In genomic region chr1:94096797-94097549, GRCh38 we compare ENCODE assay signal across 10 cellular contexts. TPM values are rescaled to one million over a fixed set of nuclear protein-coding genes. Genes with fewer than 3 reads are reported as not detected.
DNase-seq lines count a peak whose midpoint lies in the region; ATAC-seq and TF ChIP-seq lines count a peak whose summit lies in the region.
"Had no signal": no experiment of that assay in that cellular context is flagged by ENCODE, and none has a peak within 500 bp of the region (broad histone marks: within the 10 kb centered on the region; RNA-seq: fewer than 3 reads in every experiment).

No MANE protein-coding gene starts in this region.

- 86 to 91% (median 88%) methylated on average over 10 of the region's 10 CpGs for WGBS in adrenal gland, 4 donors

- TF ChIP-seq POLR2A in adrenal gland (IDR thresholded peaks at IDR 0.05) = no peak

- DNase-seq in fibroblast of villous mesenchyme (ENCODE audit: low read depth) = peak; percentile 84
- no peak for DNase-seq in upper lobe of right lung
- no peak for DNase-seq in adrenal gland
- DNase-seq in stimulated activated CD4-positive, alpha-beta T cell treated with anti-CD3 and anti-CD28 coated beads, Interleukin-12 subunit alpha, Interleukin-12 subunit beta, amount 100 ng/mL, for 4 hours = no peak
- DNase-seq: GOT3, midbrain, NCI-H187 had no signal

- peak overlapping the region; percentile 44 for H3K27ac ChIP-seq in angular gyrus (ENCODE audit: low read depth, low read length)
- peak overlapping the region; percentile 99 for H3K27ac ChIP-seq in parathyroid adenoma
- H3K27ac ChIP-seq in upper lobe of right lung = peak overlapping the region; percentile 81
- H3K27ac ChIP-seq in adrenal gland = peak overlapping the region in 2 of 5 donors; percentile 79 to 84

- no peaks in the 10 kb centered on the region for H3K9me3 ChIP-seq in parathyroid adenoma (ENCODE audit: control insufficient read depth, low read length)
- H3K9me3 ChIP-seq in upper lobe of right lung = no peaks in the 10 kb centered on the region
- H3K9me3 ChIP-seq in adrenal gland (replicated peaks in 1 of 3) = no peaks in the 10 kb centered on the region

- ATAC-seq in upper lobe of right lung = no peak
- no peak for ATAC-seq in HG02763 (IDR thresholded peaks at IDR 0.05; ENCODE audit: unreplicated experiment)

- H3K79me2 ChIP-seq in parathyroid adenoma = no peaks in the 10 kb centered on the region

- no peak overlapping the region for H3K9ac ChIP-seq in parathyroid adenoma

- peaks cover 78% of the 10 kb centered on the region for H3K4me1 ChIP-seq in parathyroid adenoma
- H3K4me1 ChIP-seq in upper lobe of right lung = peaks cover 42% of the 10 kb centered on the region
- H3K4me1 ChIP-seq in adrenal gland (replicated peaks in 1 of 2) = peaks cover 27 to 49% of the 10 kb centered on the region in 2 donors

- H3K36me3 ChIP-seq in parathyroid adenoma (ENCODE audit: control insufficient read depth, insufficient read depth, low read length) = no peaks in the 10 kb centered on the region
- no peaks in the 10 kb centered on the region for H3K36me3 ChIP-seq in upper lobe of right lung
- H3K36me3 ChIP-seq in adrenal gland (replicated peaks in 1 of 2) = no peaks in the 10 kb centered on the region

- H3K4me2 ChIP-seq in parathyroid adenoma (ENCODE audit: low read length) = no peak overlapping the region

- H2AFZ ChIP-seq in parathyroid adenoma = peak overlapping the region; percentile 3

- H3K27me3 ChIP-seq in parathyroid adenoma (ENCODE audit: control insufficient read depth, insufficient read depth, low read length) (no peaks in the 10 kb centered on the region), upper lobe of right lung (no peaks in the 10 kb centered on the region), adrenal gland (no peaks in the 10 kb centered on the region)

- H3K4me3 ChIP-seq in fibroblast of villous mesenchyme (ENCODE audit: low read depth, low read length) (no peak overlapping the region), parathyroid adenoma (ENCODE audit: low read depth, low read length) (peak overlapping the region; percentile 12), upper lobe of right lung (no peak overlapping the region), adrenal gland (no peak overlapping the region)

- no peak for TF ChIP-seq CTCF in fibroblast of villous mesenchyme (IDR thresholded peaks at IDR 0.05; ENCODE audit: insufficient read depth, low read depth, low read length)
- no peak for TF ChIP-seq CTCF in parathyroid adenoma (IDR thresholded peaks at IDR 0.05)
- TF ChIP-seq CTCF in upper lobe of right lung (IDR thresholded peaks at IDR 0.05) = no peak
- TF ChIP-seq CTCF in adrenal gland (IDR thresholded peaks at IDR 0.05) = no peak

- intact Hi-C loops in upper lobe of right lung (cut with DNase I) (no loop called here), adrenal gland (cut with DNase I) (no loop called here)

RNA-seq across cellular contexts. Expression of gene ABCA4, which starts 24.0 kb away (rescaled TPM):
- total RNA-seq in fibroblast of villous mesenchyme (0.43 and 0.64 TPM in 2 replicates), upper lobe of right lung (1.4 TPM), adrenal gland (1 to 10 TPM in 1 of 8 donors, under 1 TPM in 6, not detected in 1; 0.04 to 1.9 (median 0.12) TPM)
- under 1 TPM; 0.10 to 0.40 (median 0.29) TPM for polyA plus RNA-seq in adrenal gland
